8 cellular contexts compared by ENCODE assay signal in the genomic region with DNA sequence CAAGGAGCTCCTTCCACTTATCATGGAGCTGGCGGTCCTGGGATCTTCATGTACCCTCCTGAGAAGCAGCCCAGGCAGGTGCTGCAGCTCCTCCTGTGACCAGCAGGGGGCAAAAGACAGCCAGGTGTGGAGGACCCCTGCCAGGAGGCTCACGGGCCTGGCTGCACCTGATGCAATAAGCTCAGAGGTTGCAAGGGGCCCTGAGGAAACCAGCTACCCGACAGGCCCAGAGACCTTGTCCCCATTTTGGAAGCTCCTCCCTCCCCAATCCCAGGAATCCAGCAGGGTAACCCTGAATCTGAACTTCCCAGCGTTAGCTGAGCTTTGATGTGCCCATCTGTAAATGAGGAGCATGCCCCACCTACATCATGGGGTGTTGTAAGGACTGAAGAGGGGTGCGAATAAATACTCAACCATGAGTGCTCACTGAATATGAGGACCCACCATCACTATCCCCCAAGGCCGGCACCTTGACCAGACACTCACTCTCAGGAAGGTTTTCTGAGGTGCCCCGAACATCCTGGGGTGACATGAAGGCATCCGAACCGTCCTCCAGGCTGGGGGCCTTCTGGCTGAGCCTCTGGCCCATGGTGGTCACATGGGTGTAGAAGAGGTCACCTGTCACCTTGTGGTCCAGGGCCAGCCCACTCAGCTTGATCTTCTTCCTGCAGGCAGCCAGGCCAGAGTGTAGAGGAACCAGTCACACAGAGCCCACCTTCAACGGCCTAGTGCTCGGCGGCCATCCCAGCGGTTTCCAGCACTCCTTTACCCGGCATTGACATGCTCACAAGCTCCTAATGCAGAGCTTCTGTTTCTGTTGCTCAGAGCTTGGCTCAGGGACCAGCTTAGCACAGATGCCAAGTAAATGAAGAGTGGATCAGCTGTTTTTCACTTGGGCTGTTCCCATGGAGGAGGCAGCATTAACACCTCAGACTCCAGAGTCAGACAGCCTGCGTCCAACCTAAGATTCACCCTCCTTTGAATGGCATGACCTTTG. TPM values are rescaled to one million over a fixed set of nuclear protein-coding genes. Genes with fewer than 3 reads are reported as not detected.
DNase-seq lines count a peak whose midpoint lies in the region; ATAC-seq, FAIRE-seq and TF ChIP-seq lines count a peak whose summit lies in the region.

No MANE protein-coding gene starts in this region.

- POLR2A ChIA-PET in RWPE1 (lab: Yijun Ruan, JAX; ENCODE audit: low non-redundant PET): no interaction called here

- peak; percentile 84 for ATAC-seq in HG03354 (IDR thresholded peaks at IDR 0.05; ENCODE audit: poor library complexity, severe bottlenecking, unreplicated experiment)

- peak; percentile 82 for TF ChIP-seq CTCF in RWPE1 (conservative IDR thresholded peaks at IDR 0.05; ENCODE audit: low read depth)
- TF ChIP-seq CTCF in hepatocyte (IDR thresholded peaks at IDR 0.05; ENCODE audit: poor library complexity): peak; percentile 74

- H3K9me3 ChIP-seq in hepatocyte (ENCODE audit: low read depth): no peaks in the 10 kb centered on the region

- no peaks in the 10 kb centered on the region for H3K36me3 ChIP-seq in hepatocyte (replicated peaks; ENCODE audit: insufficient read depth, low read depth)

- no peaks in the 10 kb centered on the region for H3K9me2 ChIP-seq in hepatocyte (replicated peaks; ENCODE audit: insufficient read depth)

- CTCF ChIA-PET in RWPE1 (lab: Yijun Ruan, JAX): interaction anchor here (0.6 to 2.0 kb wide), 26 partner anchors 8 to 409 kb away, joined by 3 to 28 read pairs (median 5); a partner anchor contains a TSS

- H4K20me1 ChIP-seq in hepatocyte (ENCODE audit: insufficient read depth, poor library complexity, severe bottlenecking): no peaks in the 10 kb centered on the region

- H3K27ac ChIP-seq in RWPE1: peak overlapping the region; percentile 55
- H3K27ac ChIP-seq in hepatocyte: peak overlapping the region; percentile 29

- no peaks in the 10 kb centered on the region for H3K27me3 ChIP-seq in hepatocyte

- peaks cover 15% of the 10 kb centered on the region for H3K4me1 ChIP-seq in hepatocyte (ENCODE audit: insufficient read depth)

- FAIRE-seq in H54 (lab: Jason Lieb, UNC): no peak

- no peak overlapping the region for H2AFZ ChIP-seq in hepatocyte

- no peak overlapping the region for H3K4me3 ChIP-seq in hepatocyte

- no peak overlapping the region for H3K4me2 ChIP-seq in hepatocyte

- H3K79me2 ChIP-seq in hepatocyte: no peaks in the 10 kb centered on the region

- TF ChIP-seq POLR2A in H54 (IDR thresholded peaks at IDR 0.05; ENCODE audit: low read depth, low read length): no peak

- 72% methylated on average over 15 of the region's 15 CpGs for WGBS in hepatocyte (ENCODE audit: low lambda C conversion rate, missing lambda C conversion rate)

- peak; percentile 65 to 87 for DNase-seq in NCI-H526 (lab: John Stamatoyannopoulos, UW)
- no peak for DNase-seq in NCI-H526 treated with DMSO at 0.1 percent for 48 hours (lab: John Stamatoyannopoulos, UW)
- peak; percentile 60 for DNase-seq in RWPE1 (ENCODE audit: low spot score)
- DNase-seq in activated naive CD4-positive, alpha-beta T cell treated with anti-CD3 and anti-CD28 coated beads, Interleukin-2, amount 50 U/mL, for 16 hours: peak; percentile 84
- peak; percentile 87 for DNase-seq in hepatocyte (ENCODE audit: low spot score)
- DNase-seq in stimulated activated CD4-positive, alpha-beta T cell treated with anti-CD3 and anti-CD28 coated beads, Interleukin-1b, Interleukin-23, amount 100 ng/mL, for 1 hour (ENCODE audit: low read depth in 2 of 2): peak; percentile 56 to 67
- no peak for DNase-seq in H54 (ENCODE audit: insufficient read length, low spot score)

RNA-seq across cellular contexts. Expression of a gene that starts 21.7 kb away (rescaled TPM):
- total RNA-seq in hepatocyte: 40.4 and 42.2 TPM in 2 replicates
- 23.4 and 39.5 TPM in 2 replicates for polyA plus RNA-seq in hepatocyte

RNA-seq across cellular contexts. Expression of a gene that starts 33.5 kb away (rescaled TPM):
- 1.4 and 2.4 TPM in 2 replicates for total RNA-seq in hepatocyte
- 5.8 and 10.6 TPM in 2 replicates for polyA plus RNA-seq in hepatocyte

RNA-seq across cellular contexts. Expression of a gene that starts 36.7 kb away (rescaled TPM):
- 23.3 and 31.2 TPM in 2 replicates for total RNA-seq in hepatocyte
- polyA plus RNA-seq in hepatocyte: 84.0 and 99.4 TPM in 2 replicates

RNA-seq across cellular contexts. Expression of a gene that starts 43.6 kb away (rescaled TPM):
- total RNA-seq in hepatocyte: not detected in 2 replicates
- polyA plus RNA-seq in hepatocyte: 0.19 TPM in 1 of 2 replicates, not detected in the other

Comparison
In these comparisons a context has a peak if more than half of its experiments do, and no peak if none do; other contexts are left out.
1. DNase-seq: peak in NCI-H526 (2 of 2), RWPE1 (single experiment), activated naive CD4-positive, alpha-beta T cell treated with anti-CD3 and anti-CD28 coated beads, Interleukin-2, amount 50 U/mL, for 16 hours (single experiment), hepatocyte (single experiment) and stimulated activated CD4-positive, alpha-beta T cell treated with anti-CD3 and anti-CD28 coated beads, Interleukin-1b, Interleukin-23, amount 100 ng/mL, for 1 hour (2 of 2); none in NCI-H526 treated with DMSO at 0.1 percent for 48 hours (single experiment) and H54 (single experiment).